22 cellular contexts compared by ENCODE assay signal in the genomic region with DNA sequence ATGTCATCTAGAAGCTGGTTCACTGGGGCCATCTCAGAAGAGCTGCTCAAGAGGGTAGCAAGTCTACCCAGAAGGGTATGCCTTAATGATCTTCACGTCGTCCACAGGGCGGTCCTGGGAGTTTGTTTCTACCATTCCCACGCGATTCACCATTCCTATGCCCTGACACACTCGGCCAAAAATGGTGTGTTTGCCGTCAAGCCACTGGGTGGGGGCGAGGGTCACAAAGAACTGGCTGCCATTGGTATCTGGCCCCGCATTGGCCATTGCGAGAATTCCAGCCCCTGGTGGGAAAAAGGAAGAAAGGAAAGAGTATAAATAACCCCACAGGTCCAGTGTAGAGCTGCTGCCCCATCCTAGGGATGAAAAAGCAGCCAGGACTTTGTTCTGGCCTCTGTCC. TPM values are rescaled to one million over a fixed set of nuclear protein-coding genes. Genes with fewer than 3 reads are reported as not detected.
"Had no signal": no experiment of that assay in that cellular context is flagged by ENCODE, and none has a peak within 500 bp of the region (broad histone marks: within the 10 kb centered on the region; RNA-seq: fewer than 3 reads in every experiment).

No MANE protein-coding gene starts in this region.

- H3K4me3 ChIP-seq: colonic mucosa, esophagus muscularis mucosa, spleen, suprapubic skin, transverse colon had no signal

- DNase-seq: activated CD4-positive, alpha-beta T cell treated with anti-CD3 and anti-CD28 coated beads for 36 hours; activated CD4-positive, CD25-positive, alpha-beta regulatory T cell; activated CD8-positive, alpha-beta memory T cell treated with anti-CD3 and anti-CD28 coated beads, Interleukin-2, amount 10 ng/mL, durations not matched to agents 7 days and 5 days; activated CD8-positive, alpha-beta T cell treated with anti-CD3 and anti-CD28 coated beads, Interleukin-2, amount 10 ng/mL, durations not matched to agents 7 days and 5 days; activated T-cell treated with anti-CD3 and anti-CD28 coated beads, Interleukin-2, amount 50 U/mL, for 48 hours; anterior cingulate cortex; cerebellar nuclear complex; colonic mucosa; effector memory CD8-positive, alpha-beta T cell; foreskin keratinocyte; naive B cell; nephron progenitor cell; spleen; stimulated activated naive CD4-positive, alpha-beta T cell; transverse colon had no signal

- H3K27ac ChIP-seq: colonic mucosa, foreskin keratinocyte, neutrophil, spleen, suprapubic skin, transverse colon had no signal

- H3K4me1 Mint-ChIP-seq: activated naive CD4-positive, alpha-beta T cell treated with anti-CD3 and anti-CD28 coated beads, Interleukin-2, amount 50 U/mL, for 24 hours had no signal

- ATAC-seq: activated CD4-positive, alpha-beta T cell treated with anti-CD3 and anti-CD28 coated beads for 36 hours; activated CD8-positive, alpha-beta memory T cell treated with anti-CD3 and anti-CD28 coated beads, Interleukin-2, amount 10 ng/mL, durations not matched to agents 7 days and 5 days; activated CD8-positive, alpha-beta T cell treated with anti-CD3 and anti-CD28 coated beads, Interleukin-2, amount 10 ng/mL, durations not matched to agents 7 days and 5 days; effector memory CD8-positive, alpha-beta T cell; foreskin keratinocyte had no signal

- H3K27me3 ChIP-seq: colonic mucosa, esophagus muscularis mucosa, foreskin keratinocyte, neutrophil, spleen, suprapubic skin, transverse colon had no signal

- H3K36me3 ChIP-seq: colonic mucosa, transverse colon had no signal

- H3K27me3 Mint-ChIP-seq: activated CD4-positive, alpha-beta T cell treated with anti-CD3 and anti-CD28 coated beads for 36 hours; activated CD8-positive, alpha-beta memory T cell treated with anti-CD3 and anti-CD28 coated beads, Interleukin-2, amount 10 ng/mL, durations not matched to agents 7 days and 5 days; activated naive CD4-positive, alpha-beta T cell treated with anti-CD3 and anti-CD28 coated beads, Interleukin-2, amount 50 U/mL, for 24 hours; effector memory CD8-positive, alpha-beta T cell had no signal

- H3K9me3 Mint-ChIP-seq: activated naive CD4-positive, alpha-beta T cell treated with anti-CD3 and anti-CD28 coated beads, Interleukin-2, amount 50 U/mL, for 24 hours; activated T-helper 2 cell treated with anti-CD3 and anti-CD28 coated beads, Interferon-gamma antibody, Interleukin-2, Interleukin-4, amounts not matched to agents 10 μg/mL and 5 μg/mL and 100 μg/mL, durations not matched to agents 14 hours and 24 hours and 36 hours; nephron progenitor cell had no signal

- H3K27ac Mint-ChIP-seq: activated CD4-positive, alpha-beta T cell treated with anti-CD3 and anti-CD28 coated beads for 36 hours; activated CD8-positive, alpha-beta memory T cell treated with anti-CD3 and anti-CD28 coated beads, Interleukin-2, amount 10 ng/mL, durations not matched to agents 7 days and 5 days; activated CD8-positive, alpha-beta T cell treated with anti-CD3 and anti-CD28 coated beads, Interleukin-2, amount 10 ng/mL, durations not matched to agents 7 days and 5 days; activated naive CD4-positive, alpha-beta T cell treated with anti-CD3 and anti-CD28 coated beads, Interleukin-2, amount 50 U/mL, for 24 hours; activated T-helper 2 cell treated with anti-CD3 and anti-CD28 coated beads, Interferon-gamma antibody, Interleukin-2, Interleukin-4, amounts not matched to agents 10 μg/mL and 5 μg/mL and 100 μg/mL, durations not matched to agents 14 hours and 24 hours and 36 hours; effector memory CD8-positive, alpha-beta T cell; mesothelial cell of epicardium; nephron progenitor cell had no signal

- H3K4me1 ChIP-seq: colonic mucosa had no signal

- H3K4me3 Mint-ChIP-seq: activated CD4-positive, alpha-beta T cell treated with anti-CD3 and anti-CD28 coated beads for 36 hours; activated CD8-positive, alpha-beta memory T cell treated with anti-CD3 and anti-CD28 coated beads, Interleukin-2, amount 10 ng/mL, durations not matched to agents 7 days and 5 days; activated CD8-positive, alpha-beta T cell treated with anti-CD3 and anti-CD28 coated beads, Interleukin-2, amount 10 ng/mL, durations not matched to agents 7 days and 5 days; activated naive CD4-positive, alpha-beta T cell treated with anti-CD3 and anti-CD28 coated beads, Interleukin-2, amount 50 U/mL, for 24 hours; effector memory CD8-positive, alpha-beta T cell; mesothelial cell of epicardium; naive B cell; nephron progenitor cell had no signal

- H3K9me3 ChIP-seq: colonic mucosa, esophagus muscularis mucosa, neutrophil, suprapubic skin, transverse colon had no signal

RNA-seq across cellular contexts. Expression of gene CPNE5, which starts 16.5 kb away (rescaled TPM):
- total RNA-seq: foreskin keratinocyte, osteocyte had no signal
